Comparison of ENCODE assay signal across 17 cellular contexts in the genomic region with DNA sequence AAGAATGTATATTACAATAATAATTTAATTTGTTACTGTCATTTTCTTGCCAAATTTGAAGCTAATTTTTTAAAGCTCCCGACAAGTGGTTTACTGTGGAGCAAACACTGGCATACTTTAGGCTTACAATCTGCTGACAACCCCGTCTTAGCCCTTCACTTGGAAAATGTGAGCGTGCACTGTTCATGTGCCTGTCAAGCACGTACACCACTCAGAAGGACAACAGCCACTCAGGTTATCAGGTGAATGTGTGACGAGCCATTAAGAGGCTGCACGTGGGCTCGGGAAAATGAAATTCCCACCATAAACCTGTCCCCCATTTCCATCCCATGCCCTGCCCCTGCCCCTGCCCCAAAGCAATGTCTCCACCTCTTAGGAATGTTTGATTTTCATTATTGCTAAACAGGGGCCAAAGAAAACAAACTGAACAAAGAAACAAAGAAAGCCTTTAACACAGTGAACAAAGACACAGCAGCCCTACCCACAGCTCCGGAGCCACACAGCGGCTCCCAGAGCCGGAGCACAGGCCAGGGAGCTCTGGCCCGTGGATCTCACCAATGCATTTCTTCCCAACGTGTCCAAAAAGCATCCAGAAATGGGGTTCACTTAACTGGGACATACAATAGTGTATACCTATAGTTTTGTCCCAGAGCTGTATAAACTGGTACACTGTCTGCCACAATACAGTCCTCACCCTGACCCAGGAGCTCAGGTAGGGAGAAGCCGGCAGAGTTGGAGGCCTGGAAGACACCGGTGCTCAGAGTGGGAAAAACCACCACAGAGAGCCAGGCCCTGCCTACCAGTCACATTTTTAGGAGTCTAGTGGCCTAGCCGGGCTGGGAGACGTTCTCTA.
DNase-seq lines count a peak whose midpoint lies in the region; ATAC-seq and TF ChIP-seq lines count a peak whose summit lies in the region.
"Had no signal": no experiment of that assay in that cellular context is flagged by ENCODE, and none has a peak within 500 bp of the region (broad histone marks: within the 10 kb centered on the region; RNA-seq: fewer than 3 reads in every experiment).

No MANE protein-coding gene starts in this region.

- 69% methylated on average over 16 of the region's 16 CpGs for WGBS in hepatocyte (ENCODE audit: low lambda C conversion rate, missing lambda C conversion rate)

- no peaks in the 10 kb centered on the region for H3K79me2 ChIP-seq in hepatocyte

- CTCF ChIA-PET in Calu3 (lab: Charles Lee), result interaction anchor here (0.5 to 1.2 kb wide), 6 partner anchors 41 to 153 kb away, joined by 3 to 5 read pairs (median 4); no protein-coding TSS in a partner anchor

- peak overlapping the region; percentile 83 for H3K27ac ChIP-seq in hepatocyte
- H3K27ac ChIP-seq: Peyer's patch had no signal

- H2AFZ ChIP-seq in hepatocyte, result no peak overlapping the region

- TF ChIP-seq CTCF in Calu3 (IDR thresholded peaks at IDR 0.05; ENCODE audit: unreplicated experiment) (no peak), hepatocyte (IDR thresholded peaks at IDR 0.05; ENCODE audit: poor library complexity) (no peak), osteocyte (IDR thresholded peaks at IDR 0.05) (no peak)

- no peaks in the 10 kb centered on the region for H4K20me1 ChIP-seq in hepatocyte (ENCODE audit: insufficient read depth, poor library complexity, severe bottlenecking)

- H3K9me3 ChIP-seq in hepatocyte (ENCODE audit: low read depth), result no peaks in the 10 kb centered on the region
- H3K9me3 ChIP-seq: Peyer's patch had no signal

- H3K4me1 ChIP-seq in hepatocyte (ENCODE audit: insufficient read depth), result peaks cover 7% of the 10 kb centered on the region
- H3K4me1 ChIP-seq: Peyer's patch had no signal

- H3K4me3 Mint-ChIP-seq in Calu3 (ENCODE audit: low read depth, unreplicated experiment) (peak overlapping the region; percentile 34), osteocyte (ENCODE audit: unreplicated experiment) (no peak overlapping the region)
- H3K4me3 Mint-ChIP-seq: activated T-cell treated with anti-CD3 and anti-CD28 coated beads, Interleukin-2, amount 50 U/mL, for 24 hours had no signal

- no peaks in the 10 kb centered on the region for H3K9me2 ChIP-seq in hepatocyte (replicated peaks; ENCODE audit: insufficient read depth)

- H3K27me3 ChIP-seq in hepatocyte, result no peaks in the 10 kb centered on the region
- H3K27me3 ChIP-seq: Peyer's patch had no signal

- DNase-seq in Calu3 (peak; percentile 50), NCI-H748 (lab: John Stamatoyannopoulos, UW; ENCODE audit: unreplicated experiment) (peak; percentile 59), hepatocyte (ENCODE audit: low spot score) (peak; percentile 39), osteocyte (ENCODE audit: extremely low spot score, unreplicated experiment) (peak; percentile 57), GM19238 (ENCODE audit: insufficient read length, low spot score) (no peak), EL (no peak)
- DNase-seq: activated CD4-positive, alpha-beta T cell treated with anti-CD3 and anti-CD28 coated beads, Interleukin-2, amount 50 U/mL, for 1 hour; activated T-cell treated with anti-CD3 and anti-CD28 coated beads, Interleukin-2, amount 50 U/mL, for 24 hours; AML-193; H7; NCI-H1417 treated with DMSO at 0.1 percent for 48 hours; NCI-H510A; Peyer's patch; stimulated activated CD4-positive, alpha-beta T cell treated with anti-CD3 and anti-CD28 coated beads, Interleukin-4, amount 100 ng/mL, for 4 hours had no signal

- H3K27ac Mint-ChIP-seq in Calu3 (ENCODE audit: unreplicated experiment) (peak overlapping the region; percentile 64), osteocyte (ENCODE audit: unreplicated experiment) (no peak overlapping the region)
- H3K27ac Mint-ChIP-seq: activated T-cell treated with anti-CD3 and anti-CD28 coated beads, Interleukin-2, amount 50 U/mL, for 24 hours; naive thymus-derived CD4-positive, alpha-beta T cell had no signal

- no peaks in the 10 kb centered on the region for H3K36me3 Mint-ChIP-seq in Calu3 (ENCODE audit: insufficient read depth, unreplicated experiment)
- H3K36me3 Mint-ChIP-seq in osteocyte (ENCODE audit: unreplicated experiment), result no peaks in the 10 kb centered on the region
- H3K36me3 Mint-ChIP-seq: naive thymus-derived CD4-positive, alpha-beta T cell had no signal

- no TSS peak for BruUV-seq in Calu3 (replicated peaks; lab: Mats Ljungman, UMichigan)

- H3K9me3 Mint-ChIP-seq in Calu3 (ENCODE audit: low read depth, unreplicated experiment) (no peaks in the 10 kb centered on the region), osteocyte (ENCODE audit: unreplicated experiment) (no peaks in the 10 kb centered on the region)
- H3K9me3 Mint-ChIP-seq: activated T-cell treated with anti-CD3 and anti-CD28 coated beads, Interleukin-2, amount 50 U/mL, for 24 hours; naive thymus-derived CD4-positive, alpha-beta T cell had no signal

- H3K4me3 ChIP-seq in hepatocyte, result no peak overlapping the region
- H3K4me3 ChIP-seq: Peyer's patch had no signal

- ATAC-seq in HG02763 (IDR thresholded peaks at IDR 0.05; ENCODE audit: unreplicated experiment) (no peak), GM21723 (IDR thresholded peaks at IDR 0.05; ENCODE audit: unreplicated experiment) (no peak)
- ATAC-seq: naive thymus-derived CD4-positive, alpha-beta T cell had no signal

- peaks cover 13% of the 10 kb centered on the region for H3K4me1 Mint-ChIP-seq in Calu3 (ENCODE audit: low read depth, unreplicated experiment)
- H3K4me1 Mint-ChIP-seq in osteocyte (ENCODE audit: unreplicated experiment), result peaks cover 16% of the 10 kb centered on the region

- H3K36me3 ChIP-seq in hepatocyte (replicated peaks; ENCODE audit: insufficient read depth, low read depth), result no peaks in the 10 kb centered on the region
- H3K36me3 ChIP-seq: Peyer's patch had no signal

- H3K27me3 Mint-ChIP-seq in Calu3 (ENCODE audit: unreplicated experiment) (no peaks in the 10 kb centered on the region), osteocyte (ENCODE audit: unreplicated experiment) (peaks cover 14% of the 10 kb centered on the region)

- intact Hi-C loops in Calu3 (cut with micrococcal nuclease; ENCODE audit: unreplicated experiment), result loop anchor here (1.0 kb wide), 1 partner anchor 47 kb away; no protein-coding TSS in a partner anchor

- no peak overlapping the region for H3K4me2 ChIP-seq in hepatocyte

Comparison
In these comparisons a context has a peak if more than half of its experiments do, and no peak if none do; other contexts are left out.
1. DNase-seq: peak in Calu3 (single experiment), NCI-H748 (single experiment), hepatocyte (single experiment) and osteocyte (single experiment); none in GM19238 (single experiment) and EL (single experiment).